In genomic region chr1:94773931-94774422, GRCh38 we compare ENCODE assay signal across 10 cellular contexts. TPM values are rescaled to one million over a fixed set of nuclear protein-coding genes. Genes with fewer than 3 reads are reported as not detected.
DNase-seq lines count a peak whose midpoint lies in the region; ATAC-seq, FAIRE-seq and TF ChIP-seq lines count a peak whose summit lies in the region.
"Had no signal": no experiment of that assay in that cellular context is flagged by ENCODE, and none has a peak within 500 bp of the region (broad histone marks: within the 10 kb centered on the region; RNA-seq: fewer than 3 reads in every experiment).

No MANE protein-coding gene starts in this region.

- peaks cover 7% of the 10 kb centered on the region; the same call in 1 of the 2 replicates for H3K4me1 ChIP-seq in IMR-90 (ENCODE audit: control insufficient read depth, insufficient read depth, low read length)

- H2BK20ac ChIP-seq in IMR-90 (ENCODE audit: low read depth, low read length) = peak overlapping the region; percentile 32

- H3K79me1 ChIP-seq in IMR-90 (ENCODE audit: low read depth in 1 of 2, low read length in 2 of 2) = no peaks in the 10 kb centered on the region

- CTCF ChIA-PET in IMR-90 (lab: Yijun Ruan, JAX) = no interaction called here

- H3K23ac ChIP-seq in IMR-90 (ENCODE audit: low read depth, low read length) = no peak overlapping the region

- H3K4ac ChIP-seq in IMR-90 (ENCODE audit: low read depth, low read length) = 0 out of 2 replicates have a peak overlapping the region, but pooled peaks have one; percentile 47

- H3K4me2 ChIP-seq in IMR-90 (ENCODE audit: low read depth, low read length) = no peak overlapping the region

- peak; percentile 60 for DNase-seq in AG20443 (ENCODE audit: low spot score)
- peak; percentile 85 for DNase-seq in IMR-90
- DNase-seq in myocyte (ENCODE audit: low read depth) = peak; percentile 60
- DNase-seq in erythroblast (lab: John Stamatoyannopoulos, UW) = no peak
- no peak for DNase-seq in GM12891 (ENCODE audit: insufficient read length, low spot score)
- DNase-seq: activated CD8-positive, alpha-beta memory T cell treated with anti-CD3 and anti-CD28 coated beads, Interleukin-2, amount 50 U/mL, for 48 hours; CD4-positive, CD25-positive, alpha-beta regulatory T cell had no signal

- intact Hi-C loops in IMR-90 (cut with micrococcal nuclease) = no loop called here

- no peak overlapping the region for H2AK9ac ChIP-seq in IMR-90 (replicated peaks; ENCODE audit: low read depth, low read length, poor library complexity)

- H3K27ac ChIP-seq in IMR-90 (ENCODE audit: insufficient read depth, low read length) = no peak overlapping the region

- H3K4me3 ChIP-seq in IMR-90 (ENCODE audit: insufficient read depth, low read depth, low read length) = no peak overlapping the region

- peak overlapping the region; percentile 22 for H2BK5ac ChIP-seq in IMR-90 (ENCODE audit: low read depth, low read length, poor library complexity, severe bottlenecking)

- no peak for TF ChIP-seq RAD21 in IMR-90 (IDR thresholded peaks at IDR 0.05; ENCODE audit: low read length)

- peak; percentile 68 for ATAC-seq in IMR-90 (ENCODE audit: low read depth)
- ATAC-seq in esophagus mucosa = peak; percentile 59
- ATAC-seq in GM21723 (IDR thresholded peaks at IDR 0.05; ENCODE audit: unreplicated experiment) = no peak
- no peak for ATAC-seq in GM18505 (IDR thresholded peaks at IDR 0.05; ENCODE audit: unreplicated experiment)

- WGBS in IMR-90 (ENCODE audit: extremely low coverage in 2 of 2, insufficient read length in 1 of 2), 2 experiments = 100% methylated on average over 3 of the region's 8 CpGs; no CpG with 5 or more reads in 1 of the 2 experiments

- no peak overlapping the region for H3K18ac ChIP-seq in IMR-90 (ENCODE audit: low read depth, low read length)

- H2AFZ ChIP-seq in IMR-90 (replicated peaks; ENCODE audit: low read length, poor library complexity) = no peak overlapping the region

- no peaks in the 10 kb centered on the region for H4K20me1 ChIP-seq in IMR-90 (ENCODE audit: insufficient read depth, low read length)

- H3K9me3 ChIP-seq in IMR-90 (ENCODE audit: control insufficient read depth, insufficient read depth, low read length) = peaks cover 8% of the 10 kb centered on the region

- no peak for FAIRE-seq in GM12891 (lab: Jason Lieb, UNC)

- H2BK120ac ChIP-seq in IMR-90 (ENCODE audit: low read depth, low read length) = peak overlapping the region; percentile 52

- H3K27me3 ChIP-seq in IMR-90 (ENCODE audit: control insufficient read depth, insufficient read depth, low read length) = no peaks in the 10 kb centered on the region

- H3K36me3 ChIP-seq in IMR-90 (ENCODE audit: control insufficient read depth, insufficient read depth, low read length) = no peaks in the 10 kb centered on the region

- dilution Hi-C loops in IMR-90 (cut with HindIII; ENCODE audit: low sequenced_read_pairs, unreplicated experiment) = no loop called here

- in situ Hi-C loops in IMR-90 (cut with MboI; ENCODE audit: low sequenced_read_pairs) = no loop called here

- H4K5ac ChIP-seq in IMR-90 (ENCODE audit: low read depth, low read length) = no peak overlapping the region

- 0 out of 2 replicates have a peak overlapping the region, but pooled peaks have one; percentile 12 for H3K14ac ChIP-seq in IMR-90 (replicated peaks; ENCODE audit: low read depth, low read length)

- TF ChIP-seq POLR2A in IMR-90 (IDR thresholded peaks at IDR 0.05; ENCODE audit: low read depth, low read length) (no peak), GM18505 (IDR thresholded peaks at IDR 0.05; ENCODE audit: borderline replicate concordance, extremely low read depth, insufficient read depth, insufficient read length) (no peak), erythroblast (IDR thresholded peaks at IDR 0.05; ENCODE audit: low read length) (no peak), GM12891 (IDR thresholded peaks at IDR 0.05; ENCODE audit: low read depth, low read length) (no peak)

- peak overlapping the region; percentile 21; the same call in 1 of the 3 replicates for H2BK15ac ChIP-seq in IMR-90 (ENCODE audit: low read depth, low read length)

- peak overlapping the region; percentile 37; the same call in 1 of the 2 replicates for H4K91ac ChIP-seq in IMR-90 (ENCODE audit: insufficient read depth, low read depth, low read length)

- no peak overlapping the region for H3K56ac ChIP-seq in IMR-90 (ENCODE audit: extremely low read depth, insufficient read depth, low read length)

- H4K8ac ChIP-seq in IMR-90 (ENCODE audit: low read depth in 2 of 2, low read length in 2 of 2) = peak overlapping the region in 1 of 2 experiments; percentile 46; a peak in 1 of 4 replicates

- no TSS peak for BruUV-seq in IMR-90 (replicated peaks; lab: Mats Ljungman, UMichigan)

- H3K9me1 ChIP-seq in IMR-90 (ENCODE audit: insufficient read depth, low read length) = 0 out of 2 replicates have a peak, but pooled peaks cover 4% of the 10 kb centered on the region

- no peak overlapping the region for H3K9ac ChIP-seq in IMR-90 (ENCODE audit: low read depth, low read length)

- peak overlapping the region; percentile 63; the same call in 1 of the 2 replicates for H2AK5ac ChIP-seq in IMR-90 (ENCODE audit: low read depth, low read length)

- POLR2A ChIA-PET in IMR-90 (lab: Charles Lee; ENCODE audit: unreplicated experiment) = interaction anchor here (1.4 kb wide), 1 partner anchor 232 kb away, joined by 4 read pairs; the partner anchor contains the start of gene F3

- no peak for TF ChIP-seq CTCF in IMR-90 (conservative IDR thresholded peaks at IDR 0.05; ENCODE audit: low read depth, low read length)

TF ChIP-seq in IMR-90, 13 proteins besides CTCF, POLR2A, EP300 and RAD21 (continues in another document):
- TF ChIP-seq MAZ (IDR thresholded peaks at IDR 0.05; ENCODE audit: borderline replicate concordance, low read depth, low read length) (no peak), SMC3 (IDR thresholded peaks at IDR 0.05; ENCODE audit: low read depth, low read length) (no peak), ELK1 (IDR thresholded peaks at IDR 0.05; ENCODE audit: borderline replicate concordance, low read depth, low read length) (no peak), MAFK (IDR thresholded peaks at IDR 0.05; ENCODE audit: low read depth, low read length) (no peak), RFX5 (IDR thresholded peaks at IDR 0.05; ENCODE audit: low read depth, low read length) (no peak), NFE2L2 (IDR thresholded peaks at IDR 0.05; ENCODE audit: low read depth, low read length) (peak; percentile 42; the same call in 1 of the 2 replicates), FOS (IDR thresholded peaks at IDR 0.05; ENCODE audit: low read depth, low read length) (0 out of 2 replicates have a peak, but pooled peaks have one; percentile 37), RCOR1 (IDR thresholded peaks at IDR 0.05; ENCODE audit: insufficient replicate concordance, low read length) (no peak)

TF ChIP-seq in GM12891, 5 proteins besides CTCF, POLR2A, EP300 and RAD21:
- TF ChIP-seq POU2F2 (IDR thresholded peaks at IDR 0.05; ENCODE audit: low read depth, low read length) (no peak), SPI1 (IDR thresholded peaks at IDR 0.05; ENCODE audit: low read depth, low read length) (no peak), PAX5 (IDR thresholded peaks at IDR 0.05; ENCODE audit: insufficient read depth, low read length, severe bottlenecking) (no peak), POLR2AphosphoS5 (IDR thresholded peaks at IDR 0.05; ENCODE audit: low read depth, low read length) (no peak), TAF1 (IDR thresholded peaks at IDR 0.05; ENCODE audit: low read depth, low read length) (no peak)

RNA-seq across cellular contexts. Expression of gene SLC44A3, which starts 46.2 kb away (rescaled TPM):
- total RNA-seq in IMR-90 (2012; rRNA removed) (0.54 and 0.56 TPM in 2 replicates), esophagus mucosa (10.1 TPM), myocyte (1.6 and 2.2 TPM in 2 replicates)
- polyA plus RNA-seq in IMR-90 (2012; rRNA removed) = 0.29 and 0.31 TPM in 2 replicates
- polyA plus RNA-seq in IMR-90 (2012; cell fraction: cytosol; rRNA removed) = 0.09 and 0.24 TPM in 2 replicates
- 0.13 and 0.58 TPM in 2 replicates for polyA plus RNA-seq in IMR-90 (2012; cell fraction: nucleus; rRNA removed; ENCODE audit: low replicate concordance)
- polyA plus RNA-seq in myocyte (2012) = 2.8 TPM
- not detected for polyA plus RNA-seq in GM12891 (2012; ENCODE audit: low read depth, missing spikeins)
- total RNA-seq: CD4-positive, CD25-positive, alpha-beta regulatory T cell had no signal
- polyA plus RNA-seq: CD4-positive, CD25-positive, alpha-beta regulatory T cell had no signal

Comparison
In these comparisons a context has a peak if more than half of its experiments do, and no peak if none do; other contexts are left out.
1. DNase-seq: peak in AG20443 (single experiment), IMR-90 (single experiment) and myocyte (single experiment); none in erythroblast (0 of 2) and GM12891 (single experiment).
2. ATAC-seq: peak in IMR-90 (single experiment) and esophagus mucosa (single experiment); none in GM21723 (single experiment) and GM18505 (single experiment).